In genomic region chr5:166948679-166949078, GRCh38 we compare ENCODE assay signal across 25 cellular contexts. TPM values are rescaled to one million over a fixed set of nuclear protein-coding genes. Genes with fewer than 3 reads are reported as not detected.
DNase-seq lines count a peak whose midpoint lies in the region; ATAC-seq, FAIRE-seq and TF ChIP-seq lines count a peak whose summit lies in the region.
"Had no signal": no experiment of that assay in that cellular context is flagged by ENCODE, and none has a peak within 500 bp of the region (broad histone marks: within the 10 kb centered on the region; RNA-seq: fewer than 3 reads in every experiment).

No MANE protein-coding gene starts in this region.

- H3K9ac ChIP-seq in HepG2 (ENCODE audit: insufficient read depth, low read depth, low read length) (no peak overlapping the region), K562 (ENCODE audit: insufficient read depth in 1 of 2, low read depth in 2 of 2, low read length in 2 of 2) (no peak overlapping the region)
- H3K9ac ChIP-seq: BLaER1 had no signal

- H3K27ac ChIP-seq in HepG2 (ENCODE audit: extremely low read length, insufficient read depth, low read length) (no peak overlapping the region), right lobe of liver (no peak overlapping the region), K562 (ENCODE audit: extremely low read depth, low read depth, low read length) (no peak overlapping the region), OCI-LY7 (ENCODE audit: low read depth, low read length, poor library complexity, severe bottlenecking) (no peak overlapping the region), heart right ventricle (no peak overlapping the region)
- H3K27ac ChIP-seq: 22Rv1, BLaER1 had no signal

- BruUV-seq in HepG2 (replicated peaks; lab: Mats Ljungman, UMichigan) (no TSS peak), K562 (replicated peaks; lab: Mats Ljungman, UMichigan) (no TSS peak), OCI-LY7 (replicated peaks; lab: Mats Ljungman, UMichigan) (no TSS peak)

- H3K4me3 ChIP-seq in HepG2 (replicated peaks in 1 of 3; ENCODE audit: insufficient read depth in 1 of 3, low read depth in 2 of 3, low read length in 3 of 3) (no peak overlapping the region), right lobe of liver (no peak overlapping the region), K562 (no peak overlapping the region), OCI-LY7 (ENCODE audit: low read depth, low read length, poor library complexity, severe bottlenecking) (no peak overlapping the region), heart right ventricle (no peak overlapping the region)
- H3K4me3 ChIP-seq: BLaER1, GM12878 had no signal

- no peak for ATAC-seq in HepG2
- no peak for ATAC-seq in right lobe of liver
- ATAC-seq in K562: no peak
- ATAC-seq in heart right ventricle: no peak
- ATAC-seq: GM12878 had no signal

- 1% methylated on average over 3 of the region's 3 CpGs for WGBS in HepG2 (ENCODE audit: low lambda C conversion rate)
- WGBS in right lobe of liver (ENCODE audit: insufficient coverage, low coverage, low lambda C conversion rate, missing lambda C conversion rate): 68% methylated on average over 3 of the region's 3 CpGs
- 0% methylated on average over 3 of the region's 3 CpGs for WGBS in K562 (ENCODE audit: insufficient coverage, low coverage, missing lambda C conversion rate)
- WGBS in heart right ventricle, 2 donors: 81 to 82% methylated on average over 3 of the region's 3 CpGs

- no peaks in the 10 kb centered on the region for H3K27me3 ChIP-seq in HepG2 (ENCODE audit: control insufficient read depth in 1 of 2, insufficient read depth in 2 of 2, low read length in 2 of 2)
- H3K27me3 ChIP-seq in right lobe of liver: no peaks in the 10 kb centered on the region
- no peaks in the 10 kb centered on the region for H3K27me3 ChIP-seq in K562 (ENCODE audit: control insufficient read depth in 2 of 2, insufficient read depth in 2 of 2, low read length in 2 of 2)
- H3K27me3 ChIP-seq in heart right ventricle: no peaks in the 10 kb centered on the region
- H3K27me3 ChIP-seq: BE2C, BLaER1 had no signal

- TF ChIP-seq POLR2A in HepG2 (IDR thresholded peaks at IDR 0.05; ENCODE audit: insufficient read depth in 1 of 2, low read depth in 2 of 2, low read length in 2 of 2): no peak
- TF ChIP-seq POLR2A in right lobe of liver (IDR thresholded peaks at IDR 0.05): no peak
- TF ChIP-seq POLR2A in K562 (conservative IDR thresholded peaks at IDR 0.05): no peak

- H4K20me1 ChIP-seq in HepG2 (ENCODE audit: insufficient read depth, low read length) (no peaks in the 10 kb centered on the region), K562 (replicated peaks; ENCODE audit: control insufficient read depth, insufficient read depth, low read length) (no peaks in the 10 kb centered on the region), OCI-LY7 (ENCODE audit: insufficient read depth, low read length) (no peaks in the 10 kb centered on the region)
- H4K20me1 ChIP-seq: BLaER1 had no signal

- DNase-seq in HepG2 (ENCODE audit: low spot score) (no peak), right lobe of liver (no peak), K562 (ENCODE audit: extremely low read depth in 1 of 4, low spot score in 3 of 4) (no peak), OCI-LY7 (ENCODE audit: low spot score) (no peak), heart right ventricle (no peak)
- DNase-seq: ACHN; BE2C; C1 segment of cervical spinal cord; CD4-positive, alpha-beta memory T cell; CD4-positive, CD25-positive, alpha-beta regulatory T cell; CD8-positive, alpha-beta memory T cell; COR-L47; DMS 273 treated with DMSO at 0.1 percent for 48 hours; DMS153; DMS53; DMS79; DND-41; EL; GDM1 had no signal

- FAIRE-seq in HepG2 (lab: Jason Lieb, UNC) (no peak), K562 (lab: Jason Lieb, UNC) (no peak)
- FAIRE-seq: GM12878, GM12892, GM18507 had no signal

- H3K36me3 ChIP-seq in HepG2 (replicated peaks in 1 of 2; ENCODE audit: control insufficient read depth in 1 of 2, insufficient read depth in 2 of 2, low read length in 2 of 2) (no peaks in the 10 kb centered on the region), right lobe of liver (no peaks in the 10 kb centered on the region), K562 (ENCODE audit: control insufficient read depth, insufficient read depth, low read length) (no peaks in the 10 kb centered on the region), OCI-LY7 (ENCODE audit: insufficient read depth, low read length) (no peaks in the 10 kb centered on the region), heart right ventricle (no peaks in the 10 kb centered on the region)
- H3K36me3 ChIP-seq: BE2C, BLaER1 had no signal

- no peaks in the 10 kb centered on the region for H3K4me1 ChIP-seq in HepG2 (ENCODE audit: insufficient read depth, low read length)
- no peaks in the 10 kb centered on the region for H3K4me1 ChIP-seq in right lobe of liver
- H3K4me1 ChIP-seq in K562 (replicated peaks in 1 of 2; ENCODE audit: control insufficient read depth in 2 of 2, insufficient read depth in 2 of 2, low read length in 2 of 2): no peaks in the 10 kb centered on the region
- no peaks in the 10 kb centered on the region for H3K4me1 ChIP-seq in OCI-LY7 (ENCODE audit: insufficient read depth, low read length, poor library complexity, severe bottlenecking)
- H3K4me1 ChIP-seq in heart right ventricle: no peaks in the 10 kb centered on the region
- H3K4me1 ChIP-seq: BE2C, BLaER1 had no signal

- H3K9me3 ChIP-seq in HepG2 (ENCODE audit: low read length) (peaks cover 9% of the 10 kb centered on the region; the same call in 1 of the 2 replicates), right lobe of liver (no peaks in the 10 kb centered on the region), K562 (replicated peaks; ENCODE audit: control insufficient read depth, insufficient read depth, low read depth, low read length) (no peaks in the 10 kb centered on the region), OCI-LY7 (ENCODE audit: low read length) (no peaks in the 10 kb centered on the region), heart right ventricle (peaks cover 0 to 7% (median 0%) of the 10 kb centered on the region in 11 donors)
- H3K9me3 ChIP-seq: BE2C had no signal

- H2AFZ ChIP-seq in HepG2 (ENCODE audit: low read length) (no peak overlapping the region), K562 (ENCODE audit: low read depth, low read length) (no peak overlapping the region), OCI-LY7 (ENCODE audit: low read length) (no peak overlapping the region)

- intact Hi-C loops in HepG2 (cut with micrococcal nuclease; ENCODE audit: unreplicated experiment): no loop called here
- intact Hi-C loops in right lobe of liver (cut with DNase I): no loop called here
- intact Hi-C loops in K562 (cut with micrococcal nuclease): no loop called here
- intact Hi-C loops in OCI-LY7 (cut with micrococcal nuclease; ENCODE audit: unreplicated experiment): no loop called here
- intact Hi-C loops in heart right ventricle (cut with DNase I): no loop called here

- TF ChIP-seq EP300 in HepG2 (IDR thresholded peaks at IDR 0.05; ENCODE audit: low read depth in 2 of 2, low read length in 2 of 2) (no peak), HepG2 (CRISPR knock-in tag; IDR thresholded peaks at IDR 0.05; ENCODE audit: borderline replicate concordance) (no peak), K562 (IDR thresholded peaks at IDR 0.05; ENCODE audit: low read length) (no peak)

- H3K79me2 ChIP-seq in HepG2 (ENCODE audit: insufficient read depth, low read length) (no peaks in the 10 kb centered on the region), K562 (ENCODE audit: control insufficient read depth, insufficient read depth, low read length) (no peaks in the 10 kb centered on the region), OCI-LY7 (ENCODE audit: insufficient read depth, low read depth, low read length) (no peaks in the 10 kb centered on the region)

- CTCF ChIA-PET in HepG2 (lab: Yijun Ruan, JAX; ENCODE audit: low intra/inter-chr PET ratio, low total read pairs): no interaction called here
- CTCF ChIA-PET in K562 (lab: Yijun Ruan, JAX; ENCODE audit: low intra/inter-chr PET ratio): no interaction called here
- CTCF ChIA-PET in OCI-LY7 (lab: Charles Lee; ENCODE audit: unreplicated experiment): no interaction called here

- in situ Hi-C loops in HepG2 (cut with HindIII; ENCODE audit: extremely low pct_ligation_motif_present, low pct_unique_long_range_greater_than_20kb) (no loop called here), K562 (cut with MboI) (no loop called here)

- no peak for TF ChIP-seq RAD21 in HepG2 (CRISPR knock-in tag; IDR thresholded peaks at IDR 0.05)
- TF ChIP-seq RAD21 in K562 (CRISPR knock-in tag; conservative IDR thresholded peaks at IDR 0.05 in 1 of 2, IDR thresholded peaks at IDR 0.05 in 1 of 2): no peak

- no peaks in the 10 kb centered on the region for H3K9me1 ChIP-seq in K562 (ENCODE audit: control insufficient read depth, insufficient read depth, low read length)

- H3K4me2 ChIP-seq in HepG2 (ENCODE audit: low read depth, low read length): no peak overlapping the region
- H3K4me2 ChIP-seq in K562 (ENCODE audit: insufficient read depth, low read length): no peak overlapping the region
- no peak overlapping the region for H3K4me2 ChIP-seq in OCI-LY7 (ENCODE audit: low read length)
- H3K4me2 ChIP-seq: BLaER1 had no signal

- TF ChIP-seq CTCF in HepG2 (CRISPR knock-in tag; IDR thresholded peaks at IDR 0.05) (no peak), right lobe of liver (IDR thresholded peaks at IDR 0.05) (no peak), K562 (IDR thresholded peaks at IDR 0.05 in 2 of 3, conservative IDR thresholded peaks at IDR 0.05 in 1 of 3; ENCODE audit: insufficient read depth in 2 of 3, low read depth in 1 of 3, low read length in 3 of 3) (no peak), OCI-LY7 (conservative IDR thresholded peaks at IDR 0.05; ENCODE audit: low read length) (no peak), heart right ventricle (IDR thresholded peaks at IDR 0.05) (no peak)

- no peaks in the 10 kb centered on the region for H3K9me2 ChIP-seq in OCI-LY7 (ENCODE audit: insufficient read depth, low read length)

- POLR2A ChIA-PET in HepG2 (lab: Yijun Ruan, JAX) (no interaction called here), K562 (lab: Yijun Ruan, JAX) (no interaction called here), OCI-LY7 (lab: Charles Lee) (interaction anchor here (0.6 to 1.2 kb wide), 3 partner anchors 15 to 1386 kb away, joined by 3 read pairs; no protein-coding TSS in a partner anchor)

RNA-seq across cellular contexts. Expression of gene TENM2, which starts 30.1 kb away (rescaled TPM):
- total RNA-seq in HepG2 (2016; rRNA removed; fragmentation: Illumina TruSeq; extraction: Trizol): not detected in 2 replicates
- total RNA-seq in HepG2 (2016; cell fraction: cytosol; rRNA removed; fragmentation: Illumina TruSeq; extraction: Trizol; ENCODE audit: low read depth): not detected in 2 replicates
- not detected in 2 replicates for total RNA-seq in HepG2 (2016; cell fraction: insoluble cytoplasmic fraction; rRNA removed; fragmentation: Illumina TruSeq; extraction: Trizol)
- not detected in 2 replicates for total RNA-seq in HepG2 (2016; cell fraction: membrane; rRNA removed; fragmentation: Illumina TruSeq; extraction: Trizol)
- total RNA-seq in HepG2 (2016; cell fraction: nucleus; rRNA removed; fragmentation: Illumina TruSeq; extraction: Trizol): not detected in 2 replicates
- not detected in 2 replicates for polyA plus RNA-seq in HepG2 (2011; rRNA removed)
- under 0.01 TPM in 1 of 2 replicates, not detected in the other for polyA plus RNA-seq in HepG2 (2011; cell fraction: cytosol; rRNA removed)
- not detected in 2 replicates for polyA plus RNA-seq in HepG2 (2011; cell fraction: nucleus; rRNA removed)
- polyA plus RNA-seq in HepG2 (2012): not detected in 2 replicates
- not detected in 2 replicates for polyA plus RNA-seq in HepG2 (2016; cell fraction: cytosol; fragmentation: Illumina TruSeq; extraction: Trizol; ENCODE audit: low read depth)
- polyA plus RNA-seq in HepG2 (2016; cell fraction: insoluble cytoplasmic fraction; fragmentation: Illumina TruSeq; extraction: Trizol; ENCODE audit: low read depth): not detected in 2 replicates
- not detected in 2 replicates for polyA plus RNA-seq in HepG2 (2016; cell fraction: membrane; fragmentation: Illumina TruSeq; extraction: Trizol; ENCODE audit: low read depth)
- polyA plus RNA-seq in HepG2 (2016; cell fraction: nucleus; fragmentation: Illumina TruSeq; extraction: Trizol; ENCODE audit: insufficient read depth, low read depth): not detected in 2 replicates
- polyA minus RNA-seq in HepG2 (2011; rRNA and poly(A)+ RNA removed; ENCODE audit: low replicate concordance): 0.56 TPM in 1 of 2 replicates, not detected in the other
- polyA minus RNA-seq in HepG2 (2011; cell fraction: cytosol; rRNA and poly(A)+ RNA removed): not detected in 2 replicates
- not detected in 2 replicates for polyA minus RNA-seq in HepG2 (2011; cell fraction: nucleus; rRNA and poly(A)+ RNA removed)
- total RNA-seq in right lobe of liver: 1 to 10 TPM; 1.6 to 6.4 (median 1.9) TPM
- total RNA-seq in K562 (2011; cell fraction: chromatin; rRNA removed; ENCODE audit: low replicate concordance): not detected in 2 replicates
- not detected in 2 replicates for total RNA-seq in K562 (2011; cell fraction: nucleolus; rRNA removed)
- total RNA-seq in K562 (2011; cell fraction: nucleoplasm; rRNA removed): not detected in 2 replicates
- not detected in 2 replicates for total RNA-seq in K562 (2014; rRNA removed)
- total RNA-seq in K562 (2014; rRNA removed; fragmentation: Illumina TruSeq; extraction: Trizol): not detected in 2 replicates
- not detected in 2 replicates for total RNA-seq in K562 (2015; rRNA removed; fragmentation: Illumina TruSeq; extraction: Trizol)
- not detected in 2 replicates for total RNA-seq in K562 (2021)
- not detected in 2 replicates for polyA plus RNA-seq in K562 (2011; rRNA removed)
- not detected in 2 replicates for polyA plus RNA-seq in K562 (2011; cell fraction: cytosol; rRNA removed)
- not detected in 2 replicates for polyA plus RNA-seq in K562 (2011; cell fraction: nucleus; rRNA removed)
- polyA plus RNA-seq in K562 (2012): 0.01 TPM in 1 of 2 replicates, not detected in the other
- not detected in 2 replicates for polyA plus RNA-seq in K562 (2014; fragmentation: Illumina TruSeq; extraction: Trizol)
- polyA plus RNA-seq in K562 (2014; fragmentation: Nextera tagmentation; extraction: Ambion mirVana): not detected
- polyA plus RNA-seq in K562 (2014; rRNA removed): not detected in 2 replicates
- polyA minus RNA-seq in K562 (2011; rRNA and poly(A)+ RNA removed): not detected in 2 replicates
- not detected in 2 replicates for polyA minus RNA-seq in K562 (2011; cell fraction: cytosol; rRNA and poly(A)+ RNA removed)
- not detected in 2 replicates for polyA minus RNA-seq in K562 (2011; cell fraction: nucleus; rRNA and poly(A)+ RNA removed)
- total RNA-seq in OCI-LY7 (2014; rRNA removed; shearing (Covaris generic)): not detected in 2 replicates
- not detected in 2 replicates for total RNA-seq in OCI-LY7 (2022)
- 100 to 1,000 TPM in 9 of 10 donors, 10 to 100 TPM in 1; 84.9 to 214 (median 185) TPM for total RNA-seq in heart right ventricle
- 10 to 100 TPM; 27.0 to 35.9 TPM for polyA plus RNA-seq in heart right ventricle
- total RNA-seq: CD4-positive, alpha-beta memory T cell; CD4-positive, CD25-positive, alpha-beta regulatory T cell had no signal
- polyA plus RNA-seq: CD14-positive monocyte; CD4-positive, alpha-beta memory T cell; CD4-positive, CD25-positive, alpha-beta regulatory T cell; CD8-positive, alpha-beta memory T cell had no signal

Comparison
In these comparisons a context has a peak if more than half of its experiments do, and no peak if none do; other contexts are left out.
1. RNA of gene TENM2, which starts 30.1 kb away (total RNA-seq): 84.9 to 214 TPM in heart right ventricle; 1.6 to 6.4 TPM in right lobe of liver, not detected in HepG2, not detected in K562 and not detected in OCI-LY7; every median in the first group is over 10 times any median in the second.
2. Of the 241 proteins assayed by ChIP-seq in both HepG2 and K562: peak only in HepG2: MAFK; only in K562: none; in both: MAFF; in neither: 239.